Comparison of ENCODE assay signal across 16 cellular contexts in the genomic region with DNA sequence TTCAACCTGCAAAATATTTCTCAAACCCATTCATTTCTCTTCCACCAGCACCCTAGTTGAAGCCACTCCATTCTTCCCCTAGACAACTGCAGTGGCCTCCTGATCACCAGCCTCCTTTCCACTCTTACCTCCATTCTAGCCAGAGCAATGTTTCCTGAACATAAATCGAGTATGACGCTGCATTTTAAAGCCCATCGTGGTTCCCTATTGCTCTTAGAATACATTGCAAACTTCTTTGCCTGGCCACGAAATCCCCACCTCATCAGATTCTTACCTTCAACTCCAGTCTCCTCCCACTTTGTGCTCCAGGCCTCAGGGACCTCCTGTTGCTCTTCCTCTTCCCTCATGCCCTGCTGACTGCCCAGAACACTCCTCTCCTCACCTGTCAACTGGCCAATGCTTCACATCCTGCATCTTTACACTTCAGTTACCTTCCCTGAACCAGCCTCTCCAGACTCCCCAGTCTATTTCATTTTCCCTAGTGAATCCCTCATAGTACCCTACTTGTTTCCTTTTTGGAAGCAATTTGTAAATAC.
A peak's percentile ranks its signal among the peaks of the same experiment; 100 is the strongest.
DNase-seq lines count a peak whose midpoint lies in the region; ATAC-seq, FAIRE-seq and TF ChIP-seq lines count a peak whose summit lies in the region.
"Had no signal": no experiment of that assay in that cellular context is flagged by ENCODE, and none has a peak within 500 bp of the region (broad histone marks: within the 10 kb centered on the region; RNA-seq: fewer than 3 reads in every experiment).

No MANE protein-coding gene starts in this region.

- no peaks in the 10 kb centered on the region for H3K9me2 ChIP-seq in MM.1S (replicated peaks; ENCODE audit: insufficient read depth, low read length)

- H3K27me3 ChIP-seq in MM.1S (replicated peaks; ENCODE audit: insufficient read depth, low read length), result no peaks in the 10 kb centered on the region
- H3K27me3 ChIP-seq in bronchial epithelial cell (ENCODE audit: control insufficient read depth, insufficient read depth, low read length), result no peaks in the 10 kb centered on the region
- H3K27me3 ChIP-seq in mesendoderm (ENCODE audit: insufficient read depth, low read length, poor library complexity), result no peaks in the 10 kb centered on the region

- H3K36me3 ChIP-seq in MM.1S (replicated peaks; ENCODE audit: insufficient read depth, low read length) (no peaks in the 10 kb centered on the region), bronchial epithelial cell (ENCODE audit: control insufficient read depth, insufficient read depth, low read length) (no peaks in the 10 kb centered on the region), mesendoderm (ENCODE audit: control insufficient read depth, insufficient read depth, low read length) (no peaks in the 10 kb centered on the region)

- H2AK5ac ChIP-seq in mesendoderm (ENCODE audit: low read length), result no peak overlapping the region

- H3K27ac ChIP-seq in MM.1S (ENCODE audit: low read length), result no peak overlapping the region
- no peak overlapping the region for H3K27ac ChIP-seq in mesendoderm (ENCODE audit: low read depth, low read length)
- H3K27ac ChIP-seq: 22Rv1 had no signal

- H2AFZ ChIP-seq in MM.1S (ENCODE audit: low read length), result peak overlapping the region; percentile 9; the same call in 1 of the 2 replicates

- H3K4ac ChIP-seq in mesendoderm (ENCODE audit: low read depth, low read length), result no peak overlapping the region

- H3K79me2 ChIP-seq in MM.1S (ENCODE audit: low read length) (no peaks in the 10 kb centered on the region), mesendoderm (ENCODE audit: control insufficient read depth, insufficient read depth, low read length) (no peaks in the 10 kb centered on the region)

- ATAC-seq in HG03280 (IDR thresholded peaks at IDR 0.05; ENCODE audit: unreplicated experiment), result no peak
- ATAC-seq: CD8-positive, alpha-beta T cell; GM12878; HCT116 had no signal

- H3K18ac ChIP-seq in mesendoderm (ENCODE audit: low read length), result no peak overlapping the region

- H2BK5ac ChIP-seq in mesendoderm (ENCODE audit: low read length), result no peak overlapping the region

- TF ChIP-seq CTCF in MM.1S (IDR thresholded peaks at IDR 0.05; ENCODE audit: low read length) (no peak), bronchial epithelial cell (IDR thresholded peaks at IDR 0.05; ENCODE audit: insufficient read depth, low read length, severe bottlenecking) (no peak)

- no peak overlapping the region for H2BK120ac ChIP-seq in mesendoderm (ENCODE audit: low read depth, low read length)

- no peak overlapping the region for H4K5ac ChIP-seq in mesendoderm (ENCODE audit: low read length)

- H3K56ac ChIP-seq in mesendoderm (ENCODE audit: low read length), result no peak overlapping the region

- H3F3A ChIP-seq in MM.1S (ENCODE audit: insufficient read depth, low read length), result no peaks in the 10 kb centered on the region

- no peaks in the 10 kb centered on the region for H3K9me3 ChIP-seq in MM.1S (replicated peaks; ENCODE audit: insufficient read depth, low read length)
- H3K9me3 ChIP-seq: Caco-2 had no signal

- no CpG with 5 or more reads among the region's 4 CpGs for WGBS in mesendoderm (ENCODE audit: extremely low coverage, insufficient coverage, low lambda C conversion rate)

- FAIRE-seq in bronchial epithelial cell (lab: Jason Lieb, UNC), result peak; percentile 55
- FAIRE-seq: GM12878, GM18507 had no signal

- peak; percentile 14 for DNase-seq in NOMO-1 treated with DMSO at 0.1 percent for 48 hours (lab: John Stamatoyannopoulos, UW; ENCODE audit: unreplicated experiment)
- no peak for DNase-seq in NOMO-1 treated with dmso at 0.1 percent for 144 hours (lab: John Stamatoyannopoulos, UW; ENCODE audit: unreplicated experiment)
- DNase-seq in MM.1S, result no peak
- DNase-seq in bronchial epithelial cell (ENCODE audit: low read depth), result no peak
- DNase-seq in mesendoderm, result peak; percentile 33
- DNase-seq in D341Med (ENCODE audit: low spot score), result no peak
- DNase-seq in germinal center (ENCODE audit: low spot score), result no peak
- DNase-seq: Caco-2; CD8-positive, alpha-beta T cell; DMS53; GOT3 had no signal

- H3K9ac ChIP-seq in MM.1S (ENCODE audit: low read length), result no peak overlapping the region
- no peak overlapping the region for H3K9ac ChIP-seq in mesendoderm (ENCODE audit: low read length)

- H4K20me1 ChIP-seq in MM.1S (ENCODE audit: insufficient read depth, low read length), result no peaks in the 10 kb centered on the region

- H3K4me3 ChIP-seq in MM.1S (ENCODE audit: low read length) (no peak overlapping the region), bronchial epithelial cell (ENCODE audit: low read depth, low read length) (no peak overlapping the region), mesendoderm (ENCODE audit: low read length) (no peak overlapping the region)
- H3K4me3 ChIP-seq: GM12878 had no signal

- H2BK15ac ChIP-seq in mesendoderm (replicated peaks; ENCODE audit: low read depth), result no peak overlapping the region

- no peaks in the 10 kb centered on the region for H3K79me1 ChIP-seq in mesendoderm (ENCODE audit: low read length)

- H3K4me2 ChIP-seq in MM.1S (ENCODE audit: low read depth, low read length) (no peak overlapping the region), mesendoderm (ENCODE audit: low read length) (no peak overlapping the region)

- no peak overlapping the region for H4K8ac ChIP-seq in mesendoderm (ENCODE audit: low read depth, low read length)

- H3K4me1 ChIP-seq in MM.1S (ENCODE audit: low read length), result no peaks in the 10 kb centered on the region
- no peaks in the 10 kb centered on the region for H3K4me1 ChIP-seq in mesendoderm (ENCODE audit: control insufficient read depth, low read depth, low read length)
- H3K4me1 ChIP-seq: Caco-2 had no signal

- no peak overlapping the region for H3K23ac ChIP-seq in mesendoderm (ENCODE audit: low read length)

Comparison
In these comparisons a context has a peak if more than half of its experiments do, and no peak if none do; other contexts are left out.
1. DNase-seq: peak in NOMO-1 treated with DMSO at 0.1 percent for 48 hours (single experiment) and mesendoderm (single experiment); none in NOMO-1 treated with dmso at 0.1 percent for 144 hours (single experiment), MM.1S (single experiment), bronchial epithelial cell (single experiment), D341Med (single experiment) and germinal center (single experiment).